27 cellular contexts compared by ENCODE assay signal in genomic region chr12:62103736-62104135, GRCh38.
"Had no signal": no experiment of that assay in that cellular context is flagged by ENCODE, and none has a peak within 500 bp of the region (broad histone marks: within the 10 kb centered on the region; RNA-seq: fewer than 3 reads in every experiment).

No MANE protein-coding gene starts in this region.

- H3K27me3 Mint-ChIP-seq: naive B cell; natural killer cell treated with Interleukin-12 subunit alpha and Interleukin-12 subunit beta and Interleukin-15 and Interleukin-18, amount 100 ng/mL, for 72 hours had no signal

- H3K9me3 ChIP-seq: esophagus muscularis mucosa, gastroesophageal sphincter, mucosa of descending colon, neutrophil, pancreas, thyroid gland had no signal

- H3K4me3 Mint-ChIP-seq: endodermal cell; immature natural killer cell; mesothelial cell of epicardium; naive B cell; natural killer cell treated with Interleukin-12 subunit alpha and Interleukin-12 subunit beta and Interleukin-15 and Interleukin-18, amount 100 ng/mL, for 72 hours; neural crest cell; stimulated activated effector memory CD8-positive, alpha-beta T cell treated with anti-CD3 and anti-CD28 coated beads, Interleukin-12 subunit alpha, Interleukin-12 subunit beta, amount 100 ng/mL, for 72 hours had no signal

- H3K27ac Mint-ChIP-seq: endodermal cell; immature natural killer cell; mesothelial cell of epicardium; natural killer cell treated with Interleukin-12 subunit alpha and Interleukin-12 subunit beta and Interleukin-15 and Interleukin-18, amount 100 ng/mL, for 72 hours; stimulated activated effector memory CD8-positive, alpha-beta T cell treated with anti-CD3 and anti-CD28 coated beads, Interleukin-12 subunit alpha, Interleukin-12 subunit beta, amount 100 ng/mL, for 72 hours had no signal

- H3K4me3 ChIP-seq: dorsolateral prefrontal cortex, esophagus muscularis mucosa, gastroesophageal sphincter, heart right ventricle, mucosa of descending colon, pancreas, stomach, thyroid gland had no signal

- H3K9me3 Mint-ChIP-seq: endodermal cell, mesothelial cell of epicardium, naive B cell, neural crest cell had no signal

- H3K4me1 Mint-ChIP-seq: immature natural killer cell; naive B cell; stimulated activated effector memory CD8-positive, alpha-beta T cell treated with anti-CD3 and anti-CD28 coated beads, Interleukin-12 subunit alpha, Interleukin-12 subunit beta, amount 100 ng/mL, for 72 hours had no signal

- DNase-seq: dorsolateral prefrontal cortex; effector CD4-positive, alpha-beta T cell; endodermal cell; heart right ventricle; hippocampal formation; immature natural killer cell; islet precursor cell; kidney glomerular epithelial cell; mesenchymal stem cell; mucosa of descending colon; naive B cell; pancreas; stimulated activated CD4-positive, alpha-beta T cell treated with anti-CD3 and anti-CD28 coated beads, Interleukin-2, amount 100 ng/mL, for 24 hours; stimulated activated CD4-positive, alpha-beta T cell treated with anti-CD3 and anti-CD28 coated beads, Interleukin-4, amount 100 ng/mL, for 24 hours; stimulated activated naive CD4-positive, alpha-beta T cell treated with Interleukin-2 at 50 U/mL for 16 hours; stomach; thyroid gland had no signal

- H3K36me3 Mint-ChIP-seq: immature natural killer cell; mesothelial cell of epicardium; naive B cell; natural killer cell treated with Interleukin-12 subunit alpha and Interleukin-12 subunit beta and Interleukin-15 and Interleukin-18, amount 100 ng/mL, for 72 hours; stimulated activated effector memory CD8-positive, alpha-beta T cell treated with anti-CD3 and anti-CD28 coated beads, Interleukin-12 subunit alpha, Interleukin-12 subunit beta, amount 100 ng/mL, for 72 hours had no signal

- ATAC-seq: foreskin keratinocyte; gastroesophageal sphincter; mucosa of descending colon; natural killer cell treated with Interleukin-12 subunit alpha and Interleukin-12 subunit beta and Interleukin-15 and Interleukin-18, amount 100 ng/mL, for 72 hours; pancreas; sciatic nerve; stimulated activated effector memory CD8-positive, alpha-beta T cell treated with anti-CD3 and anti-CD28 coated beads, Interleukin-12 subunit alpha, Interleukin-12 subunit beta, amount 100 ng/mL, for 72 hours had no signal

- FAIRE-seq: colon, pancreas had no signal
